1 cellular context compared by ENCODE assay signal in the genomic region with DNA sequence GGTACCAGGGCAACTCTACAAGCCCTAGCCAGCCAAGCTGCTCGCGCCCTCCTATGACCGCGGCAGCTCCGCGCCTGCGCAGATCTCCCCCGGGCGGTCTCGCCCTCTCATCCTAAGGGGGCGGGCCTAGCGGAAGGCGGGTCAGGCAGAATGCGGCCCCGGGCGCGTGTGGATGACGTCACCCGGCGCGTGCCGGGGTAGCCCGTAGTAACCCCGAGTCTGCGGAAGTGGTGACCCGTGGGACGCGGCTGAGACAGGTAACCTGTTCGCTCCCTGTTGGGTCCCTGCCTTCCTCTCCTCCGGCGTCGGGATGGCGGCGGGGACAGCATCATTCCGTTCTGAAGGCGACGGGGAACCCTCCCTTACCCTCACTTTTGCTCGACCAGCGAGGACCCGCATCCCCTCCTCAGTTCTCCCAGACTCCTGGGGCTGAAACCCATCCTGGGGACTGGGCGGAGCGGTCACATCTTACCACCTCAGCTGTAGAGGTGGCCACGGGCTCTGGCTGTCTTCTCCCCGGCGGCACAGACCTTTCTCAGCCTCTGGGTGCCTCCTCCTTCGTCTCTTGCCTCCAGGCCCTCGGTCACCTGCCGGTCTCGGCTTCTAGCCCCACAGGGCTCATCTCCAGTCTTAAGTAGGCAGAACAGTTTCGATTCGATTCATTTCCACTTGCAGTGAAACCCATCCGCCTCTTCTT.
TF ChIP-seq lines count a peak whose summit lies in the region.

A gene with protein sequence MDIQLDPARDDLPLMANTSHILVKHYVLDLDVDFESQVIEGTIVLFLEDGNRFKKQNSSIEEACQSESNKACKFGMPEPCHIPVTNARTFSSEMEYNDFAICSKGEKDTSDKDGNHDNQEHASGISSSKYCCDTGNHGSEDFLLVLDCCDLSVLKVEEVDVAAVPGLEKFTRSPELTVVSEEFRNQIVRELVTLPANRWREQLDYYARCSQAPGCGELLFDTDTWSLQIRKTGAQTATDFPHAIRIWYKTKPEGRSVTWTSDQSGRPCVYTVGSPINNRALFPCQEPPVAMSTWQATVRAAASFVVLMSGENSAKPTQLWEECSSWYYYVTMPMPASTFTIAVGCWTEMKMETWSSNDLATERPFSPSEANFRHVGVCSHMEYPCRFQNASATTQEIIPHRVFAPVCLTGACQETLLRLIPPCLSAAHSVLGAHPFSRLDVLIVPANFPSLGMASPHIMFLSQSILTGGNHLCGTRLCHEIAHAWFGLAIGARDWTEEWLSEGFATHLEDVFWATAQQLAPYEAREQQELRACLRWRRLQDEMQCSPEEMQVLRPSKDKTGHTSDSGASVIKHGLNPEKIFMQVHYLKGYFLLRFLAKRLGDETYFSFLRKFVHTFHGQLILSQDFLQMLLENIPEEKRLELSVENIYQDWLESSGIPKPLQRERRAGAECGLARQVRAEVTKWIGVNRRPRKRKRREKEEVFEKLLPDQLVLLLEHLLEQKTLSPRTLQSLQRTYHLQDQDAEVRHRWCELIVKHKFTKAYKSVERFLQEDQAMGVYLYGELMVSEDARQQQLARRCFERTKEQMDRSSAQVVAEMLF (plus strand): TSS at position 205 of the 697 bp plus-strand sequence. CDS start 33,085 bp downstream, outside the sequence.

TF ChIP-seq in HEK293, 187 proteins besides CTCF, POLR2A, EP300 and RAD21 (continued from another document and continues in another):
- TF ChIP-seq, protein P1, sequence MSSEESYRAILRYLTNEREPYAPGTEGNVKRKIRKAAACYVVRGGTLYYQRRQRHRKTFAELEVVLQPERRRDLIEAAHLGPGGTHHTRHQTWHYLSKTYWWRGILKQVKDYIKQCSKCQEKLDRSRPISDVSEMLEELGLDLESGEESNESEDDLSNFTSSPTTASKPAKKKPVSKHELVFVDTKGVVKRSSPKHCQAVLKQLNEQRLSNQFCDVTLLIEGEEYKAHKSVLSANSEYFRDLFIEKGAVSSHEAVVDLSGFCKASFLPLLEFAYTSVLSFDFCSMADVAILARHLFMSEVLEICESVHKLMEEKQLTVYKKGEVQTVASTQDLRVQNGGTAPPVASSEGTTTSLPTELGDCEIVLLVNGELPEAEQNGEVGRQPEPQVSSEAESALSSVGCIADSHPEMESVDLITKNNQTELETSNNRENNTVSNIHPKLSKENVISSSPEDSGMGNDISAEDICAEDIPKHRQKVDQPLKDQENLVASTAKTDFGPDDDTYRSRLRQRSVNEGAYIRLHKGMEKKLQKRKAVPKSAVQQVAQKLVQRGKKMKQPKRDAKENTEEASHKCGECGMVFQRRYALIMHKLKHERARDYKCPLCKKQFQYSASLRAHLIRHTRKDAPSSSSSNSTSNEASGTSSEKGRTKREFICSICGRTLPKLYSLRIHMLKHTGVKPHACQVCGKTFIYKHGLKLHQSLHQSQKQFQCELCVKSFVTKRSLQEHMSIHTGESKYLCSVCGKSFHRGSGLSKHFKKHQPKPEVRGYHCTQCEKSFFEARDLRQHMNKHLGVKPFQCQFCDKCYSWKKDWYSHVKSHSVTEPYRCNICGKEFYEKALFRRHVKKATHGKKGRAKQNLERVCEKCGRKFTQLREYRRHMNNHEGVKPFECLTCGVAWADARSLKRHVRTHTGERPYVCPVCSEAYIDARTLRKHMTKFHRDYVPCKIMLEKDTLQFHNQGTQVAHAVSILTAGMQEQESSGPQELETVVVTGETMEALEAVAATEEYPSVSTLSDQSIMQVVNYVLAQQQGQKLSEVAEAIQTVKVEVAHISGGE (tag by site-specific recombination; conservative IDR thresholded peaks at IDR 0.05; ENCODE audit: low read depth): peak; percentile 59
- TF ChIP-seq ZBTB21 (tag by site-specific recombination; IDR thresholded peaks at IDR 0.05) (peak; percentile 87), ZNF768 (tag by site-specific recombination; IDR thresholded peaks at IDR 0.05) (no peak), SCRT1 (tag by site-specific recombination; IDR thresholded peaks at IDR 0.05; ENCODE audit: borderline replicate concordance) (no peak; the same call in 1 of the 2 replicates), KLF7 (tag by site-specific recombination; IDR thresholded peaks at IDR 0.05; ENCODE audit: borderline replicate concordance) (0 out of 2 replicates have a peak, but pooled peaks have one; percentile 35), KLF16 (tag by site-specific recombination; IDR thresholded peaks at IDR 0.05) (peak; percentile 70), ZSCAN16 (tag by site-specific recombination; IDR thresholded peaks at IDR 0.05) (no peak), ZNF785 (tag by site-specific recombination; IDR thresholded peaks at IDR 0.05) (no peak), ZNF747 (tag by site-specific recombination; IDR thresholded peaks at IDR 0.05) (no peak), ZNF549 (tag by site-specific recombination; IDR thresholded peaks at IDR 0.05) (no peak), MZF1 (tag by site-specific recombination; IDR thresholded peaks at IDR 0.05; ENCODE audit: borderline replicate concordance) (no peak), ZBTB17 (tag by site-specific recombination; IDR thresholded peaks at IDR 0.05) (peak; percentile 71), ZNF146 (tag by site-specific recombination; IDR thresholded peaks at IDR 0.05) (0 out of 2 replicates have a peak, but pooled peaks have one; percentile 14), ZNF624 (tag by site-specific recombination; IDR thresholded peaks at IDR 0.05) (no peak), ZNF354C (tag by site-specific recombination; IDR thresholded peaks at IDR 0.05; ENCODE audit: borderline replicate concordance, low read depth) (no peak), ZNF221 (tag by site-specific recombination; IDR thresholded peaks at IDR 0.05; ENCODE audit: borderline replicate concordance) (no peak), GLIS1 (tag by site-specific recombination; IDR thresholded peaks at IDR 0.05) (peak; percentile 37; the same call in 1 of the 2 replicates), HOXA7 (CRISPR knock-in tag; IDR thresholded peaks at IDR 0.05; ENCODE audit: borderline replicate concordance) (no peak), ZNF561 (tag by site-specific recombination; IDR thresholded peaks at IDR 0.05; ENCODE audit: borderline replicate concordance) (no peak), ZNF302 (tag by site-specific recombination; IDR thresholded peaks at IDR 0.05; ENCODE audit: low read depth) (no peak), ZNF175 (tag by site-specific recombination; IDR thresholded peaks at IDR 0.05) (no peak), ZIC2 (tag by site-specific recombination; IDR thresholded peaks at IDR 0.05) (no peak), ZNF510 (tag by site-specific recombination; IDR thresholded peaks at IDR 0.05; ENCODE audit: insufficient replicate concordance) (no peak), ZNF654 (tag by site-specific recombination; IDR thresholded peaks at IDR 0.05; ENCODE audit: low read depth) (no peak)
- TF ChIP-seq, protein P2, sequence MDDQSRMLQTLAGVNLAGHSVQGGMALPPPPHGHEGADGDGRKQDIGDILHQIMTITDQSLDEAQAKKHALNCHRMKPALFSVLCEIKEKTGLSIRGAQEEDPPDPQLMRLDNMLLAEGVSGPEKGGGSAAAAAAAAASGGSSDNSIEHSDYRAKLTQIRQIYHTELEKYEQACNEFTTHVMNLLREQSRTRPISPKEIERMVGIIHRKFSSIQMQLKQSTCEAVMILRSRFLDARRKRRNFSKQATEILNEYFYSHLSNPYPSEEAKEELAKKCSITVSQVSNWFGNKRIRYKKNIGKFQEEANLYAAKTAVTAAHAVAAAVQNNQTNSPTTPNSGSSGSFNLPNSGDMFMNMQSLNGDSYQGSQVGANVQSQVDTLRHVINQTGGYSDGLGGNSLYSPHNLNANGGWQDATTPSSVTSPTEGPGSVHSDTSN (CRISPR knock-in tag; IDR thresholded peaks at IDR 0.05): 0 out of 2 replicates have a peak, but pooled peaks have one; percentile 8
- TF ChIP-seq, protein P3, sequence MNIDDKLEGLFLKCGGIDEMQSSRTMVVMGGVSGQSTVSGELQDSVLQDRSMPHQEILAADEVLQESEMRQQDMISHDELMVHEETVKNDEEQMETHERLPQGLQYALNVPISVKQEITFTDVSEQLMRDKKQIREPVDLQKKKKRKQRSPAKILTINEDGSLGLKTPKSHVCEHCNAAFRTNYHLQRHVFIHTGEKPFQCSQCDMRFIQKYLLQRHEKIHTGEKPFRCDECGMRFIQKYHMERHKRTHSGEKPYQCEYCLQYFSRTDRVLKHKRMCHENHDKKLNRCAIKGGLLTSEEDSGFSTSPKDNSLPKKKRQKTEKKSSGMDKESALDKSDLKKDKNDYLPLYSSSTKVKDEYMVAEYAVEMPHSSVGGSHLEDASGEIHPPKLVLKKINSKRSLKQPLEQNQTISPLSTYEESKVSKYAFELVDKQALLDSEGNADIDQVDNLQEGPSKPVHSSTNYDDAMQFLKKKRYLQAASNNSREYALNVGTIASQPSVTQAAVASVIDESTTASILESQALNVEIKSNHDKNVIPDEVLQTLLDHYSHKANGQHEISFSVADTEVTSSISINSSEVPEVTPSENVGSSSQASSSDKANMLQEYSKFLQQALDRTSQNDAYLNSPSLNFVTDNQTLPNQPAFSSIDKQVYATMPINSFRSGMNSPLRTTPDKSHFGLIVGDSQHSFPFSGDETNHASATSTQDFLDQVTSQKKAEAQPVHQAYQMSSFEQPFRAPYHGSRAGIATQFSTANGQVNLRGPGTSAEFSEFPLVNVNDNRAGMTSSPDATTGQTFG (tag by site-specific recombination; IDR thresholded peaks at IDR 0.05; ENCODE audit: borderline replicate concordance): no peak
- TF ChIP-seq, protein P4, sequence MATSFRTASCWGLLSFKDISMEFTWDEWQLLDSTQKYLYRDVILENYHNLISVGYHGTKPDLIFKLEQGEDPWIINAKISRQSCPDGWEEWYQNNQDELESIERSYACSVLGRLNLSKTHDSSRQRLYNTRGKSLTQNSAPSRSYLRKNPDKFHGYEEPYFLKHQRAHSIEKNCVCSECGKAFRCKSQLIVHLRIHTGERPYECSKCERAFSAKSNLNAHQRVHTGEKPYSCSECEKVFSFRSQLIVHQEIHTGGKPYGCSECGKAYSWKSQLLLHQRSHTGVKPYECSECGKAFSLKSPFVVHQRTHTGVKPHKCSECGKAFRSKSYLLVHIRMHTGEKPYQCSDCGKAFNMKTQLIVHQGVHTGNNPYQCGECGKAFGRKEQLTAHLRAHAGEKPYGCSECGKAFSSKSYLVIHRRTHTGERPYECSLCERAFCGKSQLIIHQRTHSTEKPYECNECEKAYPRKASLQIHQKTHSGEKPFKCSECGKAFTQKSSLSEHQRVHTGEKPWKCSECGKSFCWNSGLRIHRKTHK (tag by site-specific recombination; IDR thresholded peaks at IDR 0.05): no peak
- TF ChIP-seq, protein P5, sequence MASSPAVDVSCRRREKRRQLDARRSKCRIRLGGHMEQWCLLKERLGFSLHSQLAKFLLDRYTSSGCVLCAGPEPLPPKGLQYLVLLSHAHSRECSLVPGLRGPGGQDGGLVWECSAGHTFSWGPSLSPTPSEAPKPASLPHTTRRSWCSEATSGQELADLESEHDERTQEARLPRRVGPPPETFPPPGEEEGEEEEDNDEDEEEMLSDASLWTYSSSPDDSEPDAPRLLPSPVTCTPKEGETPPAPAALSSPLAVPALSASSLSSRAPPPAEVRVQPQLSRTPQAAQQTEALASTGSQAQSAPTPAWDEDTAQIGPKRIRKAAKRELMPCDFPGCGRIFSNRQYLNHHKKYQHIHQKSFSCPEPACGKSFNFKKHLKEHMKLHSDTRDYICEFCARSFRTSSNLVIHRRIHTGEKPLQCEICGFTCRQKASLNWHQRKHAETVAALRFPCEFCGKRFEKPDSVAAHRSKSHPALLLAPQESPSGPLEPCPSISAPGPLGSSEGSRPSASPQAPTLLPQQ (tag by site-specific recombination; IDR thresholded peaks at IDR 0.05): peak; percentile 50; the same call in 1 of the 2 replicates
- TF ChIP-seq, protein P6, sequence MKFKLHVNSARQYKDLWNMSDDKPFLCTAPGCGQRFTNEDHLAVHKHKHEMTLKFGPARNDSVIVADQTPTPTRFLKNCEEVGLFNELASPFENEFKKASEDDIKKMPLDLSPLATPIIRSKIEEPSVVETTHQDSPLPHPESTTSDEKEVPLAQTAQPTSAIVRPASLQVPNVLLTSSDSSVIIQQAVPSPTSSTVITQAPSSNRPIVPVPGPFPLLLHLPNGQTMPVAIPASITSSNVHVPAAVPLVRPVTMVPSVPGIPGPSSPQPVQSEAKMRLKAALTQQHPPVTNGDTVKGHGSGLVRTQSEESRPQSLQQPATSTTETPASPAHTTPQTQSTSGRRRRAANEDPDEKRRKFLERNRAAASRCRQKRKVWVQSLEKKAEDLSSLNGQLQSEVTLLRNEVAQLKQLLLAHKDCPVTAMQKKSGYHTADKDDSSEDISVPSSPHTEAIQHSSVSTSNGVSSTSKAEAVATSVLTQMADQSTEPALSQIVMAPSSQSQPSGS (tag by site-specific recombination; IDR thresholded peaks at IDR 0.05; ENCODE audit: low read depth): peak; percentile 99
- TF ChIP-seq, protein P7, sequence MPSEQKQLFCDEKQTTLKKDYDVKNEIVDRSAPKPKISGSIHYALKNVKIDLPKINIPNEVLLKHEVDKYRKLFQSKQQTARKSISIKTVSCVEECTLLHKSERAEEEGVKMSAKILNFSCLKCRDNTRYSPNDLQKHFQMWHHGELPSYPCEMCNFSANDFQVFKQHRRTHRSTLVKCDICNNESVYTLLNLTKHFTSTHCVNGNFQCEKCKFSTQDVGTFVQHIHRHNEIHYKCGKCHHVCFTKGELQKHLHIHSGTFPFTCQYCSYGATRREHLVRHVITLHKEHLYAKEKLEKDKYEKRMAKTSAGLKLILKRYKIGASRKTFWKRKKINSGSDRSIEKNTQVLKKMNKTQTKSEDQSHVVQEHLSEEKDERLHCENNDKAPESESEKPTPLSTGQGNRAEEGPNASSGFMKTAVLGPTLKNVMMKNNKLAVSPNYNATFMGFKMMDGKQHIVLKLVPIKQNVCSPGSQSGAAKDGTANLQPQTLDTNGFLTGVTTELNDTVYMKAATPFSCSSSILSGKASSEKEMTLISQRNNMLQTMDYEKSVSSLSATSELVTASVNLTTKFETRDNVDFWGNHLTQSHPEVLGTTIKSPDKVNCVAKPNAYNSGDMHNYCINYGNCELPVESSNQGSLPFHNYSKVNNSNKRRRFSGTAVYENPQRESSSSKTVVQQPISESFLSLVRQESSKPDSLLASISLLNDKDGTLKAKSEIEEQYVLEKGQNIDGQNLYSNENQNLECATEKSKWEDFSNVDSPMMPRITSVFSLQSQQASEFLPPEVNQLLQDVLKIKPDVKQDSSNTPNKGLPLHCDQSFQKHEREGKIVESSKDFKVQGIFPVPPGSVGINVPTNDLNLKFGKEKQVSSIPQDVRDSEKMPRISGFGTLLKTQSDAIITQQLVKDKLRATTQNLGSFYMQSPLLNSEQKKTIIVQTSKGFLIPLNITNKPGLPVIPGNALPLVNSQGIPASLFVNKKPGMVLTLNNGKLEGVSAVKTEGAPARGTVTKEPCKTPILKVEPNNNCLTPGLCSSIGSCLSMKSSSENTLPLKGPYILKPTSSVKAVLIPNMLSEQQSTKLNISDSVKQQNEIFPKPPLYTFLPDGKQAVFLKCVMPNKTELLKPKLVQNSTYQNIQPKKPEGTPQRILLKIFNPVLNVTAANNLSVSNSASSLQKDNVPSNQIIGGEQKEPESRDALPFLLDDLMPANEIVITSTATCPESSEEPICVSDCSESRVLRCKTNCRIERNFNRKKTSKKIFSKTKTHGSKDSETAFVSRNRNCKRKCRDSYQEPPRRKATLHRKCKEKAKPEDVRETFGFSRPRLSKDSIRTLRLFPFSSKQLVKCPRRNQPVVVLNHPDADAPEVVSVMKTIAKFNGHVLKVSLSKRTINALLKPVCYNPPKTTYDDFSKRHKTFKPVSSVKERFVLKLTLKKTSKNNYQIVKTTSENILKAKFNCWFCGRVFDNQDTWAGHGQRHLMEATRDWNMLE (tag by site-specific recombination; conservative IDR thresholded peaks at IDR 0.05; ENCODE audit: low read depth): peak; percentile 55
